ENCODE assay signal across 7 cellular contexts in genomic region chr11:75547617-75548054, GRCh38. TPM values are rescaled to one million over a fixed set of nuclear protein-coding genes. Genes with fewer than 3 reads are reported as not detected.
DNase-seq lines count a peak whose midpoint lies in the region; ATAC-seq, FAIRE-seq and TF ChIP-seq lines count a peak whose summit lies in the region.

No MANE protein-coding gene starts in this region.

- peak; percentile 69 for DNase-seq in DMS79 treated with DMSO at 0.1 percent for 48 hours (lab: John Stamatoyannopoulos, UW)
- peak; percentile 94 for DNase-seq in HTR-8/SVneo (ENCODE audit: insufficient read length, low spot score)
- DNase-seq in SHP77 (lab: John Stamatoyannopoulos, UW) = peak; percentile 72 to 82
- DNase-seq in dermis blood vessel endothelial cell = peak; percentile 85
- DNase-seq in HepG2 (ENCODE audit: low spot score) = peak; percentile 64
- DNase-seq in transverse colon = peak; percentile 72
- no peak for DNase-seq in T-helper 9 cell

- TF ChIP-seq EP300 in HepG2 (IDR thresholded peaks at IDR 0.05; ENCODE audit: low read depth in 2 of 2, low read length in 2 of 2) (no peak), HepG2 (CRISPR knock-in tag; IDR thresholded peaks at IDR 0.05; ENCODE audit: borderline replicate concordance) (no peak), transverse colon (IDR thresholded peaks at IDR 0.05; ENCODE audit: low read depth) (no peak)

- FAIRE-seq in HTR-8/SVneo (lab: Jason Lieb, UNC) (no peak), HepG2 (lab: Jason Lieb, UNC) (peak; percentile 78)

- peak overlapping the region; percentile 49; the same call in 1 of the 2 replicates for H3K4me2 ChIP-seq in HepG2 (ENCODE audit: low read depth, low read length)

- POLR2A ChIA-PET in HepG2 (lab: Yijun Ruan, JAX) = no interaction called here

- TF ChIP-seq CTCF in HepG2 (CRISPR knock-in tag; IDR thresholded peaks at IDR 0.05) = peak; percentile 92
- peak; percentile 77 to 90 (median 84) for TF ChIP-seq CTCF in transverse colon (IDR thresholded peaks at IDR 0.05)

- H3K36me3 ChIP-seq in HepG2 (replicated peaks in 1 of 2; ENCODE audit: control insufficient read depth in 1 of 2, insufficient read depth in 2 of 2, low read length in 2 of 2) (no peaks in the 10 kb centered on the region), transverse colon (no peaks in the 10 kb centered on the region)

- in situ Hi-C loops in HepG2 (cut with HindIII; ENCODE audit: extremely low pct_ligation_motif_present, low pct_unique_long_range_greater_than_20kb) = no loop called here
- in situ Hi-C loops in transverse colon (cut with MboI; ENCODE audit: low pct_ligation_motif_present in 1 of 4, low pct_unique_long_range_greater_than_20kb in 1 of 4, low sequenced_read_pairs in 3 of 4) = loop anchor here (25.0 kb wide), 2 partner anchors 110 to 260 kb away; partner anchors contain the start of gene KLHL35 (in 1 of the 4)

- BruUV-seq in HepG2 (replicated peaks; lab: Mats Ljungman, UMichigan) = no TSS peak

- H4K20me1 ChIP-seq in HepG2 (ENCODE audit: insufficient read depth, low read length) = no peaks in the 10 kb centered on the region

- WGBS in HepG2 (ENCODE audit: low lambda C conversion rate) = 11% methylated on average over 7 of the region's 7 CpGs
- 14 to 60% methylated on average over 1 to 7 of the region's 7 CpGs for WGBS in transverse colon (ENCODE audit: low coverage in 1 of 2), 2 donors

- no peak for TF ChIP-seq POLR2A in HepG2 (IDR thresholded peaks at IDR 0.05; ENCODE audit: insufficient read depth in 1 of 2, low read depth in 2 of 2, low read length in 2 of 2)
- no peak for TF ChIP-seq POLR2A in transverse colon (IDR thresholded peaks at IDR 0.05)

- H2AFZ ChIP-seq in HepG2 (ENCODE audit: low read length) = no peak overlapping the region

- H3K4me3 ChIP-seq in HepG2 (replicated peaks in 1 of 3; ENCODE audit: insufficient read depth in 1 of 3, low read depth in 2 of 3, low read length in 3 of 3) (no peak overlapping the region; a peak in 1 of 6 replicates), transverse colon (no peak overlapping the region)

- CTCF ChIA-PET in HepG2 (lab: Yijun Ruan, JAX; ENCODE audit: low intra/inter-chr PET ratio, low total read pairs) = interaction anchor here (0.9 to 2.0 kb wide), 7 partner anchors 16 to 221 kb away, joined by 3 to 16 read pairs (median 3); partner anchors contain the start of gene DGAT2

- no peaks in the 10 kb centered on the region for H3K9me3 ChIP-seq in HepG2 (ENCODE audit: low read length)
- H3K9me3 ChIP-seq in transverse colon = no peaks in the 10 kb centered on the region

- intact Hi-C loops in HepG2 (cut with micrococcal nuclease; ENCODE audit: unreplicated experiment) = loop anchor here (1.0 to 5.0 kb wide), 3 partner anchors 30 to 221 kb away; partner anchors contain the start of gene DGAT2
- intact Hi-C loops in transverse colon (cut with DNase I; ENCODE audit: low total_unique reads) = loop anchor here (5.0 kb wide), 1 partner anchor 35 kb away; no protein-coding TSS in a partner anchor

- H3K27ac ChIP-seq in HepG2 (ENCODE audit: extremely low read length, insufficient read depth, low read length) (no peak overlapping the region), transverse colon (peak overlapping the region in 1 of 4 donors; percentile 14)

- peaks cover 0 to 17% of the 10 kb centered on the region in 2 experiments; a peak in 4 of 5 replicates for H3K27me3 ChIP-seq in HepG2 (ENCODE audit: control insufficient read depth in 1 of 2, insufficient read depth in 2 of 2, low read length in 2 of 2)
- H3K27me3 ChIP-seq in transverse colon = no peaks in the 10 kb centered on the region

- TF ChIP-seq RAD21 in HepG2 (CRISPR knock-in tag; IDR thresholded peaks at IDR 0.05) = peak; percentile 81

- H3K4me1 ChIP-seq in HepG2 (ENCODE audit: insufficient read depth, low read length) = peaks cover 6% of the 10 kb centered on the region; the same call in 1 of the 2 replicates
- peaks cover 0 to 3% (median 1%) of the 10 kb centered on the region in 4 donors for H3K4me1 ChIP-seq in transverse colon

- ATAC-seq in HepG2 = peak; percentile 93

- no peaks in the 10 kb centered on the region for H3K79me2 ChIP-seq in HepG2 (ENCODE audit: insufficient read depth, low read length)

- no peak overlapping the region for H3K9ac ChIP-seq in HepG2 (ENCODE audit: insufficient read depth, low read depth, low read length)

TF ChIP-seq in HepG2, 621 proteins besides CTCF, POLR2A, EP300 and RAD21 (continues in another document):
- TF ChIP-seq RBAK (CRISPR knock-in tag; IDR thresholded peaks at IDR 0.05) (no peak), SP5 (CRISPR knock-in tag; IDR thresholded peaks at IDR 0.05; ENCODE audit: borderline replicate concordance, low read depth) (peak; percentile 29; the same call in 1 of the 2 replicates), XRCC5 (optimal IDR thresholded peaks at IDR 0.05; ENCODE audit: low read length) (peak; percentile 59)
- TF ChIP-seq, protein P1, sequence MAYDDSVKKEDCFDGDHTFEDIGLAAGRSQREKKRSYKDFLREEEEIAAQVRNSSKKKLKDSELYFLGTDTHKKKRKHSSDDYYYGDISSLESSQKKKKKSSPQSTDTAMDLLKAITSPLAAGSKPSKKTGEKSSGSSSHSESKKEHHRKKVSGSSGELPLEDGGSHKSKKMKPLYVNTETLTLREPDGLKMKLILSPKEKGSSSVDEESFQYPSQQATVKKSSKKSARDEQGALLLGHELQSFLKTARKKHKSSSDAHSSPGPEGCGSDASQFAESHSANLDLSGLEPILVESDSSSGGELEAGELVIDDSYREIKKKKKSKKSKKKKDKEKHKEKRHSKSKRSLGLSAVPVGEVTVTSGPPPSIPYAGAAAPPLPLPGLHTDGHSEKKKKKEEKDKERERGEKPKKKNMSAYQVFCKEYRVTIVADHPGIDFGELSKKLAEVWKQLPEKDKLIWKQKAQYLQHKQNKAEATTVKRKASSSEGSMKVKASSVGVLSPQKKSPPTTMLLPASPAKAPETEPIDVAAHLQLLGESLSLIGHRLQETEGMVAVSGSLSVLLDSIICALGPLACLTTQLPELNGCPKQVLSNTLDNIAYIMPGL (CRISPR knock-in tag; IDR thresholded peaks at IDR 0.05; ENCODE audit: borderline replicate concordance in 1 of 2, low read depth in 1 of 2) = peak in 1 of 2 experiments; percentile 65; a peak in 1 of 4 replicates

RNA-seq across cellular contexts. Expression of gene SERPINH1, which starts 14.4 kb away (rescaled TPM):
- 552 and 903 TPM in 2 replicates for total RNA-seq in dermis blood vessel endothelial cell
- 31.3 and 83.8 TPM in 2 replicates for total RNA-seq in HepG2 (2016; rRNA removed; fragmentation: Illumina TruSeq; extraction: Trizol)
- 10.9 and 11.9 TPM in 2 replicates for total RNA-seq in HepG2 (2016; cell fraction: cytosol; rRNA removed; fragmentation: Illumina TruSeq; extraction: Trizol; ENCODE audit: low read depth)
- total RNA-seq in HepG2 (2016; cell fraction: insoluble cytoplasmic fraction; rRNA removed; fragmentation: Illumina TruSeq; extraction: Trizol) = 27.2 and 84.9 TPM in 2 replicates
- total RNA-seq in HepG2 (2016; cell fraction: membrane; rRNA removed; fragmentation: Illumina TruSeq; extraction: Trizol) = 21.3 and 21.4 TPM in 2 replicates
- total RNA-seq in HepG2 (2016; cell fraction: nucleus; rRNA removed; fragmentation: Illumina TruSeq; extraction: Trizol) = 63.4 and 80.5 TPM in 2 replicates
- polyA plus RNA-seq in HepG2 (2011; rRNA removed) = 83.6 and 101 TPM in 2 replicates
- 50.5 and 96.5 TPM in 2 replicates for polyA plus RNA-seq in HepG2 (2011; cell fraction: cytosol; rRNA removed)
- polyA plus RNA-seq in HepG2 (2011; cell fraction: nucleus; rRNA removed) = 91.5 and 110 TPM in 2 replicates
- 46.1 and 57.3 TPM in 2 replicates for polyA plus RNA-seq in HepG2 (2012)
- 8.9 and 11.1 TPM in 2 replicates for polyA plus RNA-seq in HepG2 (2016; cell fraction: cytosol; fragmentation: Illumina TruSeq; extraction: Trizol; ENCODE audit: low read depth)
- polyA plus RNA-seq in HepG2 (2016; cell fraction: insoluble cytoplasmic fraction; fragmentation: Illumina TruSeq; extraction: Trizol; ENCODE audit: low read depth) = 30.8 and 35.3 TPM in 2 replicates
- polyA plus RNA-seq in HepG2 (2016; cell fraction: membrane; fragmentation: Illumina TruSeq; extraction: Trizol; ENCODE audit: low read depth) = 15.5 and 16.1 TPM in 2 replicates
- polyA plus RNA-seq in HepG2 (2016; cell fraction: nucleus; fragmentation: Illumina TruSeq; extraction: Trizol; ENCODE audit: insufficient read depth, low read depth) = 114 and 127 TPM in 2 replicates
- polyA minus RNA-seq in HepG2 (2011; rRNA and poly(A)+ RNA removed; ENCODE audit: low replicate concordance) = 129 and 168 TPM in 2 replicates
- 52.3 and 73.2 TPM in 2 replicates for polyA minus RNA-seq in HepG2 (2011; cell fraction: cytosol; rRNA and poly(A)+ RNA removed)
- 20.1 and 27.8 TPM in 2 replicates for polyA minus RNA-seq in HepG2 (2011; cell fraction: nucleus; rRNA and poly(A)+ RNA removed)
- total RNA-seq in transverse colon = 100 to 1,000 TPM in 1 of 4 donors, 10 to 100 TPM in 3; 34.8 to 169 (median 76.0) TPM

RNA-seq across cellular contexts. Expression of gene GDPD5, which starts 21.9 kb away (rescaled TPM):
- 37.4 and 40.7 TPM in 2 replicates for total RNA-seq in dermis blood vessel endothelial cell
- total RNA-seq in HepG2 (2016; rRNA removed; fragmentation: Illumina TruSeq; extraction: Trizol) = 35.8 and 67.5 TPM in 2 replicates
- 24.1 and 26.9 TPM in 2 replicates for total RNA-seq in HepG2 (2016; cell fraction: cytosol; rRNA removed; fragmentation: Illumina TruSeq; extraction: Trizol; ENCODE audit: low read depth)
- 31.0 and 63.9 TPM in 2 replicates for total RNA-seq in HepG2 (2016; cell fraction: insoluble cytoplasmic fraction; rRNA removed; fragmentation: Illumina TruSeq; extraction: Trizol)
- 48.4 and 52.8 TPM in 2 replicates for total RNA-seq in HepG2 (2016; cell fraction: membrane; rRNA removed; fragmentation: Illumina TruSeq; extraction: Trizol)
- total RNA-seq in HepG2 (2016; cell fraction: nucleus; rRNA removed; fragmentation: Illumina TruSeq; extraction: Trizol) = 82.9 and 86.5 TPM in 2 replicates
- 55.0 and 55.2 TPM in 2 replicates for polyA plus RNA-seq in HepG2 (2011; rRNA removed)
- polyA plus RNA-seq in HepG2 (2011; cell fraction: cytosol; rRNA removed) = 19.4 and 33.8 TPM in 2 replicates
- polyA plus RNA-seq in HepG2 (2011; cell fraction: nucleus; rRNA removed) = 229 and 337 TPM in 2 replicates
- 36.3 and 37.7 TPM in 2 replicates for polyA plus RNA-seq in HepG2 (2012)
- 14.1 and 14.2 TPM in 2 replicates for polyA plus RNA-seq in HepG2 (2016; cell fraction: cytosol; fragmentation: Illumina TruSeq; extraction: Trizol; ENCODE audit: low read depth)
- polyA plus RNA-seq in HepG2 (2016; cell fraction: insoluble cytoplasmic fraction; fragmentation: Illumina TruSeq; extraction: Trizol; ENCODE audit: low read depth) = 33.8 and 39.1 TPM in 2 replicates
- polyA plus RNA-seq in HepG2 (2016; cell fraction: membrane; fragmentation: Illumina TruSeq; extraction: Trizol; ENCODE audit: low read depth) = 33.4 and 35.7 TPM in 2 replicates
- 217 and 242 TPM in 2 replicates for polyA plus RNA-seq in HepG2 (2016; cell fraction: nucleus; fragmentation: Illumina TruSeq; extraction: Trizol; ENCODE audit: insufficient read depth, low read depth)
- polyA minus RNA-seq in HepG2 (2011; rRNA and poly(A)+ RNA removed; ENCODE audit: low replicate concordance) = 39.6 and 88.9 TPM in 2 replicates
- 23.0 and 24.3 TPM in 2 replicates for polyA minus RNA-seq in HepG2 (2011; cell fraction: cytosol; rRNA and poly(A)+ RNA removed)
- polyA minus RNA-seq in HepG2 (2011; cell fraction: nucleus; rRNA and poly(A)+ RNA removed) = 51.5 and 67.3 TPM in 2 replicates
- total RNA-seq in transverse colon = 10 to 100 TPM in 1 of 4 donors, 1 to 10 TPM in 2, not detected in 1; 3.7 to 10.1 (median 7.1) TPM
